ENCODE assay signal across 13 cellular contexts in genomic region chr1:91784191-91784590, GRCh38.
DNase-seq lines count a peak whose midpoint lies in the region; ATAC-seq and TF ChIP-seq lines count a peak whose summit lies in the region.
"Had no signal": no experiment of that assay in that cellular context is flagged by ENCODE, and none has a peak within 500 bp of the region (broad histone marks: within the 10 kb centered on the region; RNA-seq: fewer than 3 reads in every experiment).

No MANE protein-coding gene starts in this region.

- H3K4me3 Mint-ChIP-seq in natural killer cell treated with Interleukin-12 subunit alpha and Interleukin-12 subunit beta and Interleukin-15 and Interleukin-18, amount 100 ng/mL, for 72 hours: peak overlapping the region; percentile 79
- H3K4me3 Mint-ChIP-seq: activated CD4-positive, alpha-beta T cell treated with anti-CD3 and anti-CD28 coated beads, Interleukin-2, amount 10 ng/mL, durations not matched to agents 7 days and 5 days had no signal

- ATAC-seq in GM21717 (IDR thresholded peaks at IDR 0.05; ENCODE audit: unreplicated experiment): peak; percentile 52
- ATAC-seq in HG03442 (IDR thresholded peaks at IDR 0.05; ENCODE audit: unreplicated experiment): peak; percentile 67
- ATAC-seq in natural killer cell treated with Interleukin-12 subunit alpha and Interleukin-12 subunit beta and Interleukin-15 and Interleukin-18, amount 100 ng/mL, for 72 hours: peak; percentile 78 to 87

- H3K36me3 ChIP-seq in OCI-LY7 (ENCODE audit: insufficient read depth, low read length): no peaks in the 10 kb centered on the region

- H4K20me1 ChIP-seq in OCI-LY7 (ENCODE audit: insufficient read depth, low read length): no peaks in the 10 kb centered on the region

- POLR2A ChIA-PET in OCI-LY7 (lab: Charles Lee): no interaction called here

- no peak overlapping the region for H3K27ac ChIP-seq in OCI-LY7 (ENCODE audit: low read depth, low read length, poor library complexity, severe bottlenecking)

- H3K36me3 Mint-ChIP-seq in natural killer cell treated with Interleukin-12 subunit alpha and Interleukin-12 subunit beta and Interleukin-15 and Interleukin-18, amount 100 ng/mL, for 72 hours: peaks cover 20% of the 10 kb centered on the region

- CTCF ChIA-PET in OCI-LY7 (lab: Charles Lee; ENCODE audit: unreplicated experiment): no interaction called here

- H3K4me3 ChIP-seq in GM12865 (ENCODE audit: low read depth, low read length) (no peak overlapping the region), OCI-LY7 (ENCODE audit: low read depth, low read length, poor library complexity, severe bottlenecking) (no peak overlapping the region)

- H3K9me2 ChIP-seq in OCI-LY7 (ENCODE audit: insufficient read depth, low read length): no peaks in the 10 kb centered on the region

- H3K4me1 ChIP-seq in OCI-LY7 (ENCODE audit: insufficient read depth, low read length, poor library complexity, severe bottlenecking): no peaks in the 10 kb centered on the region

- no peaks in the 10 kb centered on the region for H3K79me2 ChIP-seq in OCI-LY7 (ENCODE audit: insufficient read depth, low read depth, low read length)

- no peaks in the 10 kb centered on the region for H3K27me3 Mint-ChIP-seq in natural killer cell treated with Interleukin-12 subunit alpha and Interleukin-12 subunit beta and Interleukin-15 and Interleukin-18, amount 100 ng/mL, for 72 hours
- H3K27me3 Mint-ChIP-seq: activated CD4-positive, alpha-beta T cell treated with anti-CD3 and anti-CD28 coated beads, Interleukin-2, amount 10 ng/mL, durations not matched to agents 7 days and 5 days had no signal

- intact Hi-C loops in OCI-LY7 (cut with micrococcal nuclease; ENCODE audit: unreplicated experiment): no loop called here

- no peak overlapping the region for H2AFZ ChIP-seq in OCI-LY7 (ENCODE audit: low read length)

- TF ChIP-seq CTCF in GM12865 (IDR thresholded peaks at IDR 0.05; ENCODE audit: insufficient read depth, low read depth, low read length, missing control alignments) (no peak), OCI-LY7 (conservative IDR thresholded peaks at IDR 0.05; ENCODE audit: low read length) (no peak)

- DNase-seq in GM12865 (ENCODE audit: low read depth) (peak; percentile 55), occipital lobe (lab: John Stamatoyannopoulos, UW) (no peak), OCI-LY7 (ENCODE audit: low spot score) (no peak), HT-29 (ENCODE audit: low spot score) (no peak)
- DNase-seq in natural killer cell treated with Interleukin-12 subunit alpha and Interleukin-12 subunit beta and Interleukin-15 and Interleukin-18, amount 100 ng/mL, for 72 hours (ENCODE audit: low spot score): no peak
- no peak for DNase-seq in NK-92 treated with Interleukin-12 subunit alpha and Interleukin-12 subunit beta, amount 100 ng/mL, for 24 hours (lab: John Stamatoyannopoulos, UW)
- DNase-seq: activated CD4-positive, alpha-beta T cell treated with anti-CD3 and anti-CD28 coated beads, Interleukin-2, amount 10 ng/mL, durations not matched to agents 7 days and 5 days; amniotic stem cell; COR-L47; stimulated activated naive CD4-positive, alpha-beta T cell; T-helper 2 cell had no signal

- BruUV-seq in OCI-LY7 (replicated peaks; lab: Mats Ljungman, UMichigan): no TSS peak

- peak overlapping the region; percentile 80 to 88 for H3K27ac Mint-ChIP-seq in natural killer cell treated with Interleukin-12 subunit alpha and Interleukin-12 subunit beta and Interleukin-15 and Interleukin-18, amount 100 ng/mL, for 72 hours
- H3K27ac Mint-ChIP-seq: activated CD4-positive, alpha-beta T cell treated with anti-CD3 and anti-CD28 coated beads, Interleukin-2, amount 10 ng/mL, durations not matched to agents 7 days and 5 days had no signal

- peaks cover 63 to 65% of the 10 kb centered on the region in 2 donors for H3K4me1 Mint-ChIP-seq in natural killer cell treated with Interleukin-12 subunit alpha and Interleukin-12 subunit beta and Interleukin-15 and Interleukin-18, amount 100 ng/mL, for 72 hours (ENCODE audit: low read depth in 2 of 2)

- no peaks in the 10 kb centered on the region for H3K9me3 ChIP-seq in OCI-LY7 (ENCODE audit: low read length)

- H3K9me3 Mint-ChIP-seq in natural killer cell treated with Interleukin-12 subunit alpha and Interleukin-12 subunit beta and Interleukin-15 and Interleukin-18, amount 100 ng/mL, for 72 hours: peaks cover 2% of the 10 kb centered on the region

- no peak overlapping the region for H3K4me2 ChIP-seq in OCI-LY7 (ENCODE audit: low read length)
